In genomic region chr11:66327171-66328035, GRCh38 we compare ENCODE assay signal across 6 cellular contexts. TPM values are rescaled to one million over a fixed set of nuclear protein-coding genes. Genes with fewer than 3 reads are reported as not detected.
DNase-seq lines count a peak whose midpoint lies in the region; ATAC-seq lines count a peak whose summit lies in the region.

No MANE protein-coding gene starts in this region.

- H3K27me3 ChIP-seq in naive thymus-derived CD4-positive, alpha-beta T cell (ENCODE audit: control insufficient read depth in 2 of 2, insufficient read depth in 2 of 2, low read length in 2 of 2) = no peaks in the 10 kb centered on the region

- peak overlapping the region; percentile 48 for H3K27ac ChIP-seq in adipose tissue (ENCODE audit: low read depth, low read length)
- peak overlapping the region; percentile 82 for H3K27ac ChIP-seq in naive thymus-derived CD4-positive, alpha-beta T cell (ENCODE audit: low read depth, low read length)

- peaks cover 0 to 5% (median 0%) of the 10 kb centered on the region in 11 donors for H3K9me3 Mint-ChIP-seq in naive thymus-derived CD4-positive, alpha-beta T cell

- intact Hi-C loops in naive thymus-derived CD4-positive, alpha-beta T cell (cut with micrococcal nuclease) = loop anchor here (1.0 to 5.0 kb wide), 8 partner anchors 9 to 105 kb away; partner anchors contain the start of genes BRMS1 (in 1 of the 2) and SLC29A2 (in 1 of the 2)

- WGBS in adipose tissue, 3 donors = 55 to 74% (median 64%) methylated on average over 11 of the region's 11 CpGs

- no peaks in the 10 kb centered on the region for H3K27me3 Mint-ChIP-seq in naive thymus-derived CD4-positive, alpha-beta T cell

- no peak for ATAC-seq in naive thymus-derived CD4-positive, alpha-beta T cell
- ATAC-seq in HG03432 (IDR thresholded peaks at IDR 0.05; ENCODE audit: unreplicated experiment) = no peak

- peaks cover 26 to 40% of the 10 kb centered on the region in 2 donors for H3K4me1 ChIP-seq in naive thymus-derived CD4-positive, alpha-beta T cell (ENCODE audit: control insufficient read depth in 2 of 2, insufficient read depth in 2 of 2, low read length in 2 of 2)

- POLR2A ChIA-PET in naive thymus-derived CD4-positive, alpha-beta T cell (lab: Charles Lee) = interaction anchor here (0.6 to 4.0 kb wide), 6 partner anchors 10 to 38 kb away, joined by 3 to 89 read pairs (median 4); partner anchors contain the start of genes BRMS1, CD248 and YIF1A

- peaks cover 0 to 3% (median 0%) of the 10 kb centered on the region in 3 experiments for H3K36me3 ChIP-seq in naive thymus-derived CD4-positive, alpha-beta T cell (ENCODE audit: control insufficient read depth in 2 of 3, insufficient read depth in 3 of 3, low read length in 3 of 3)

- peak overlapping the region; percentile 4 for H3K4me3 ChIP-seq in naive thymus-derived CD4-positive, alpha-beta T cell (ENCODE audit: low read length)

- H3K27ac Mint-ChIP-seq in naive thymus-derived CD4-positive, alpha-beta T cell = peak overlapping the region; percentile 65 to 97 (median 91)

- H3K4me3 Mint-ChIP-seq in naive thymus-derived CD4-positive, alpha-beta T cell = peak overlapping the region; percentile 18 to 81 (median 67)

- CTCF ChIA-PET in naive thymus-derived CD4-positive, alpha-beta T cell (lab: Charles Lee) = interaction anchor here (1.3 to 1.6 kb wide), 3 partner anchors 10 to 61 kb away, joined by 8 to 31 read pairs (median 14); partner anchors contain the start of gene CD248

- H3K4me1 Mint-ChIP-seq in naive thymus-derived CD4-positive, alpha-beta T cell = peaks cover 28 to 60% (median 49%) of the 10 kb centered on the region in 7 donors

- H3K9me3 ChIP-seq in naive thymus-derived CD4-positive, alpha-beta T cell (ENCODE audit: control insufficient read depth in 2 of 3, low read length in 3 of 3) = no peaks in the 10 kb centered on the region

- H3K36me3 Mint-ChIP-seq in naive thymus-derived CD4-positive, alpha-beta T cell = no peaks in the 10 kb centered on the region

- DNase-seq in ELR (ENCODE audit: low read depth) = peak; percentile 84
- no peak for DNase-seq in naive thymus-derived CD4-positive, alpha-beta T cell
- DNase-seq in NCI-H1694 treated with DMSO at 0.1 percent for 48 hours (lab: John Stamatoyannopoulos, UW) = no peak
- no peak for DNase-seq in RKO (ENCODE audit: low spot score)

RNA-seq across cellular contexts. Expression of gene RIN1, which starts 8.8 kb away (rescaled TPM):
- polyA plus RNA-seq in adipose tissue = 1 to 10 TPM; 4.8 to 9.0 (median 6.5) TPM
- 10 to 100 TPM in 3 of 5 experiments, 1 to 10 TPM in 2; 1.4 to 22.9 (median 12.3) TPM for total RNA-seq in naive thymus-derived CD4-positive, alpha-beta T cell
- polyA plus RNA-seq in naive thymus-derived CD4-positive, alpha-beta T cell = 1 to 10 TPM; 2.6 to 9.1 TPM

RNA-seq across cellular contexts. Expression of gene CD248, which starts 10.6 kb away (rescaled TPM):
- polyA plus RNA-seq in adipose tissue = 100 to 1,000 TPM in 1 of 3 donors, 10 to 100 TPM in 2; 22.3 to 327 (median 55.8) TPM
- total RNA-seq in naive thymus-derived CD4-positive, alpha-beta T cell = 1 to 10 TPM in 4 of 5 experiments, under 1 TPM in 1; 0.36 to 4.6 (median 1.8) TPM
- polyA plus RNA-seq in naive thymus-derived CD4-positive, alpha-beta T cell = 10 to 100 TPM; 10.6 to 10.9 TPM

RNA-seq across cellular contexts. Expression of gene BRMS1, which starts 17.5 kb away (rescaled TPM):
- polyA plus RNA-seq in adipose tissue = 10 to 100 TPM; 33.5 to 40.2 (median 36.4) TPM
- 10 to 100 TPM; 35.9 to 50.8 (median 48.4) TPM for total RNA-seq in naive thymus-derived CD4-positive, alpha-beta T cell
- 10 to 100 TPM; 56.7 to 73.5 TPM for polyA plus RNA-seq in naive thymus-derived CD4-positive, alpha-beta T cell

RNA-seq across cellular contexts. Expression of gene B4GAT1, which starts 20.0 kb away (rescaled TPM):
- 10 to 100 TPM; 12.5 to 19.9 (median 17.9) TPM for polyA plus RNA-seq in adipose tissue
- total RNA-seq in naive thymus-derived CD4-positive, alpha-beta T cell = 10 to 100 TPM in 2 of 5 experiments, 1 to 10 TPM in 3; 2.2 to 11.8 (median 7.6) TPM
- 10 to 100 TPM; 13.5 to 18.2 TPM for polyA plus RNA-seq in naive thymus-derived CD4-positive, alpha-beta T cell

RNA-seq across cellular contexts. Expression of gene TMEM151A, which starts 35.7 kb away (rescaled TPM):
- 1 to 10 TPM in 1 of 3 donors, under 1 TPM in 2; 0.22 to 1.3 (median 0.75) TPM for polyA plus RNA-seq in adipose tissue
- total RNA-seq in naive thymus-derived CD4-positive, alpha-beta T cell = under 1 TPM in 2 of 5 experiments, not detected in 3; 0.11 to 0.29 TPM
- not detected for polyA plus RNA-seq in naive thymus-derived CD4-positive, alpha-beta T cell
